ENCODE assay signal across 8 cellular contexts in genomic region chr7:35519971-35520809, GRCh38.
A peak's percentile ranks its signal among the peaks of the same experiment; 100 is the strongest.
DNase-seq lines count a peak whose midpoint lies in the region; ATAC-seq lines count a peak whose summit lies in the region.

No MANE protein-coding gene starts in this region.

- DNase-seq in AG08395 (ENCODE audit: low spot score) (peak; percentile 76), NCI-H187 treated with DMSO at 0.1 percent for 48 hours (lab: John Stamatoyannopoulos, UW) (peak; percentile 3), T1000 (lab: John Stamatoyannopoulos, UW) (peak; percentile 39), T47D (ENCODE audit: low read depth in 1 of 2, low spot score in 1 of 2) (peak; percentile 84 to 86), inferior parietal cortex (ENCODE audit: extremely low spot score) (peak; percentile 73)
- peak; percentile 21 for DNase-seq in stimulated activated CD4-positive, alpha-beta T cell treated with anti-CD3 and anti-CD28 coated beads, Interleukin-4, amount 100 ng/mL, for 1 hour

- ATAC-seq in GM18499 (IDR thresholded peaks at IDR 0.05; ENCODE audit: insufficient read depth, unreplicated experiment) (peak; percentile 67), HG02970 (IDR thresholded peaks at IDR 0.05; ENCODE audit: low FRiP score, unreplicated experiment) (peak; percentile 55)

- in situ Hi-C loops in T47D (cut with HindIII; ENCODE audit: low pct_unique_long_range_greater_than_20kb, low sequenced_read_pairs): no loop called here

Comparison
In these comparisons a context has a peak if more than half of its experiments do, and no peak if none do; other contexts are left out.
1. Peak in every context shown above with its lines: DNase-seq and ATAC-seq.
2. DNase-seq: peak in every context shown above with its lines; median percentile 85 in T47D; 76 in AG08395; 73 in inferior parietal cortex; 39 in T1000; 21 in stimulated activated CD4-positive, alpha-beta T cell treated with anti-CD3 and anti-CD28 coated beads, Interleukin-4, amount 100 ng/mL, for 1 hour; 3 in NCI-H187 treated with DMSO at 0.1 percent for 48 hours.